In genomic region chr3:13022348-13023250, GRCh38 we compare ENCODE assay signal across 8 cellular contexts. TPM values are rescaled to one million over a fixed set of nuclear protein-coding genes. Genes with fewer than 3 reads are reported as not detected.
DNase-seq lines count a peak whose midpoint lies in the region; ATAC-seq lines count a peak whose summit lies in the region.

No MANE protein-coding gene starts in this region.

- no peaks in the 10 kb centered on the region for H3K36me3 Mint-ChIP-seq in T-helper 17 cell (ENCODE audit: low read depth)
- H3K36me3 Mint-ChIP-seq in stimulated activated effector memory CD8-positive, alpha-beta T cell treated with anti-CD3 and anti-CD28 coated beads, Interleukin-12 subunit alpha, Interleukin-12 subunit beta, amount 100 ng/mL, for 72 hours = no peaks in the 10 kb centered on the region

- H3K9me3 ChIP-seq in T-helper 17 cell (ENCODE audit: control insufficient read depth, low read length, poor library complexity, severe bottlenecking) = no peaks in the 10 kb centered on the region

- peak overlapping the region; percentile 73 for H3K4me3 Mint-ChIP-seq in T-helper 17 cell
- H3K4me3 Mint-ChIP-seq in stimulated activated effector memory CD8-positive, alpha-beta T cell treated with anti-CD3 and anti-CD28 coated beads, Interleukin-12 subunit alpha, Interleukin-12 subunit beta, amount 100 ng/mL, for 72 hours = peak overlapping the region; percentile 50

- peak overlapping the region; percentile 59 for H3K27ac Mint-ChIP-seq in T-helper 17 cell
- H3K27ac Mint-ChIP-seq in stimulated activated effector memory CD8-positive, alpha-beta T cell treated with anti-CD3 and anti-CD28 coated beads, Interleukin-12 subunit alpha, Interleukin-12 subunit beta, amount 100 ng/mL, for 72 hours = no peak overlapping the region

- DNase-seq in T-helper 17 cell = no peak
- DNase-seq in hepatic stellate cell (ENCODE audit: low spot score) = peak; percentile 73
- no peak for DNase-seq in stimulated activated effector memory CD8-positive, alpha-beta T cell treated with anti-CD3 and anti-CD28 coated beads, Interleukin-12 subunit alpha, Interleukin-12 subunit beta, amount 100 ng/mL, for 72 hours (ENCODE audit: low spot score in 2 of 2)
- DNase-seq in activated effector memory CD4-positive, alpha-beta T cell treated with Interleukin-2 at 50 U/mL for 16 hours = no peak
- DNase-seq in pons (ENCODE audit: low spot score) = no peak

- peaks cover 8% of the 10 kb centered on the region for H3K4me1 Mint-ChIP-seq in T-helper 17 cell
- peaks cover 38% of the 10 kb centered on the region for H3K4me1 Mint-ChIP-seq in stimulated activated effector memory CD8-positive, alpha-beta T cell treated with anti-CD3 and anti-CD28 coated beads, Interleukin-12 subunit alpha, Interleukin-12 subunit beta, amount 100 ng/mL, for 72 hours

- no peaks in the 10 kb centered on the region for H3K27me3 Mint-ChIP-seq in T-helper 17 cell

- no peaks in the 10 kb centered on the region for H3K9me3 Mint-ChIP-seq in stimulated activated effector memory CD8-positive, alpha-beta T cell treated with anti-CD3 and anti-CD28 coated beads, Interleukin-12 subunit alpha, Interleukin-12 subunit beta, amount 100 ng/mL, for 72 hours

- ATAC-seq in GM18867 (IDR thresholded peaks at IDR 0.05; ENCODE audit: unreplicated experiment) = peak; percentile 21
- ATAC-seq in HG02798 (IDR thresholded peaks at IDR 0.05; ENCODE audit: poor library complexity, unreplicated experiment) = peak; percentile 34
- ATAC-seq in T-helper 17 cell = peak; percentile 9
- no peak for ATAC-seq in stimulated activated effector memory CD8-positive, alpha-beta T cell treated with anti-CD3 and anti-CD28 coated beads, Interleukin-12 subunit alpha, Interleukin-12 subunit beta, amount 100 ng/mL, for 72 hours
- no peak for ATAC-seq in GM21526 (IDR thresholded peaks at IDR 0.05; ENCODE audit: low FRiP score, unreplicated experiment)

RNA-seq across cellular contexts. Expression of gene IQSEC1, which starts 50.6 kb away (rescaled TPM):
- 100 to 1,000 TPM; 114 to 128 TPM for total RNA-seq in T-helper 17 cell

Comparison
In these comparisons a context has a peak if more than half of its experiments do, and no peak if none do; other contexts are left out.
1. ATAC-seq: peak in GM18867 (single experiment), HG02798 (single experiment) and T-helper 17 cell (single experiment); none in stimulated activated effector memory CD8-positive, alpha-beta T cell treated with anti-CD3 and anti-CD28 coated beads, Interleukin-12 subunit alpha, Interleukin-12 subunit beta, amount 100 ng/mL, for 72 hours (single experiment) and GM21526 (single experiment).